ENCODE assay signal across 13 cellular contexts in the genomic region with DNA sequence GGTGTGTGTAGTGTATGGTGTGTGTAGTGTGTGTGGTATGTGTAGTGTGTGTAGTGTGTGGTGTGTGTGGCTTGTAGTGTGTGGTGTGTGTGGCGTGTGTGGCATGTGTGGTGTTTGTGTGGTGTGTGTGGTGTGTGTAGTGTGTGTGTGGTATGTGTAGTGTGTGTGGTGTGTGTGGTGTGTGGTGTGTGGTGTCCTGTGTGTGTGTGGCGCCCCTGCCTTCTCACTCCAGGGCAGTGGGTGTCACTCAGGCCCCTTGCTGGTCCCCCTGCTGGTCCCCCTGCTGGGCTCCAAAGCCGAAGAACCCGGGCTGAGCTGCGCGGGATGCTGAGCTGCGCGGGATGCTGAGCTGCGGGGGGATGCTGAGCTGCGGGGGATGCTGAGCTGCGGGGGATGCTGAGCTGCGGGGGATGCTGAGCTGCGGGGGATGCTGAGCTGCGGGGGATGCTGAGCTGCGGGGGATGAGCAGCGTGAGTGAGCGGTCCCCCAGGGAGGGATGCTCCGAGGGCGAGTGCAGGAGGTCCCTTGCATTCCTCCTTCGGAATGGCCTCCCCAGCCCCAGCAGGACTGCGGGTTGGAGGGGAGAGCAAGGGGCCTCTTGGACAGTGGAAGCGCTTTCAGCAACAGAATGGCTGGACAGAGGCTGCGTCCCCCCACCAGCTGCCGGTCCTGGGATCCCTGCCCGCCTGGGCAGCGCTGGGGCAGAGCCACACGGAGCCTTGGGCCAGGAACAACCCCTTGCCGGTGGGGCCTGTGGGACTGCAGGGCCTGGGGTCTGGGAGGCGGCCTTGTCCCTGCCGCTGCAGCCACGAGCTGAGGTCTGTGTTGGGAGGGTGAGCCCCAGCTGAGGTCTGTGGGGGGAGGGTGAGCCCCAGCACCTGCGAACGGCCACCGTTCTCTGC. TPM values are rescaled to one million over a fixed set of nuclear protein-coding genes. Genes with fewer than 3 reads are reported as not detected.
DNase-seq lines count a peak whose midpoint lies in the region; ATAC-seq and TF ChIP-seq lines count a peak whose summit lies in the region.
"Had no signal": no experiment of that assay in that cellular context is flagged by ENCODE, and none has a peak within 500 bp of the region (broad histone marks: within the 10 kb centered on the region; RNA-seq: fewer than 3 reads in every experiment).

No MANE protein-coding gene starts in this region.

- H3K36me3 ChIP-seq in IMR-90 (ENCODE audit: control insufficient read depth, insufficient read depth, low read length): no peaks in the 10 kb centered on the region
- H3K36me3 ChIP-seq in gastroesophageal sphincter: no peaks in the 10 kb centered on the region
- no peaks in the 10 kb centered on the region for H3K36me3 ChIP-seq in hepatocyte (replicated peaks; ENCODE audit: insufficient read depth, low read depth)

- H3K4ac ChIP-seq in IMR-90 (ENCODE audit: low read depth, low read length): no peak overlapping the region

- H2AFZ ChIP-seq in IMR-90 (replicated peaks; ENCODE audit: low read length, poor library complexity) (peak overlapping the region; percentile 7), hepatocyte (no peak overlapping the region)

- H2AK9ac ChIP-seq in IMR-90 (replicated peaks; ENCODE audit: low read depth, low read length, poor library complexity): no peak overlapping the region

- H2AK5ac ChIP-seq in IMR-90 (ENCODE audit: low read depth, low read length): no peak overlapping the region

- no peak overlapping the region for H4K5ac ChIP-seq in IMR-90 (ENCODE audit: low read depth, low read length)

- H3K27ac ChIP-seq in IMR-90 (ENCODE audit: insufficient read depth, low read length): no peak overlapping the region
- H3K27ac ChIP-seq in gastroesophageal sphincter: no peak overlapping the region
- H3K27ac ChIP-seq in hepatocyte: no peak overlapping the region
- H3K27ac ChIP-seq: 22Rv1 had no signal

- no peak overlapping the region for H2BK15ac ChIP-seq in IMR-90 (ENCODE audit: low read depth, low read length)

- H3K9me2 ChIP-seq in hepatocyte (replicated peaks; ENCODE audit: insufficient read depth): no peaks in the 10 kb centered on the region

- TF ChIP-seq CTCF in IMR-90 (conservative IDR thresholded peaks at IDR 0.05; ENCODE audit: low read depth, low read length) (no peak), gastroesophageal sphincter (IDR thresholded peaks at IDR 0.05) (no peak), hepatocyte (IDR thresholded peaks at IDR 0.05; ENCODE audit: poor library complexity) (no peak)

- no peak overlapping the region for H3K23ac ChIP-seq in IMR-90 (ENCODE audit: low read depth, low read length)

- no peak overlapping the region for H4K8ac ChIP-seq in IMR-90 (ENCODE audit: low read depth in 2 of 2, low read length in 2 of 2)

- H3K9me3 ChIP-seq in IMR-90 (ENCODE audit: control insufficient read depth, insufficient read depth, low read length): no peaks in the 10 kb centered on the region
- H3K9me3 ChIP-seq in gastroesophageal sphincter: no peaks in the 10 kb centered on the region
- H3K9me3 ChIP-seq in hepatocyte (ENCODE audit: low read depth): no peaks in the 10 kb centered on the region

- peak; percentile 55 for ATAC-seq in IMR-90 (ENCODE audit: low read depth)
- ATAC-seq in GM19035 (IDR thresholded peaks at IDR 0.05; ENCODE audit: unreplicated experiment): no peak
- no peak for ATAC-seq in gastroesophageal sphincter
- ATAC-seq: activated CD4-positive, CD25-positive, alpha-beta regulatory T cell treated with anti-CD3 and anti-CD28 coated beads, Interleukin-2, amount 50 U/mL, for 24 hours had no signal

- WGBS in IMR-90 (ENCODE audit: extremely low coverage in 2 of 2, insufficient read length in 1 of 2), 2 experiments: 22% methylated on average over 5 of the region's 34 CpGs; no CpG with 5 or more reads in 1 of the 2 experiments
- 43 to 80% methylated on average over 1 to 3 of the region's 34 CpGs for WGBS in gastroesophageal sphincter (ENCODE audit: low coverage in 1 of 2), 2 donors
- WGBS in hepatocyte (ENCODE audit: low lambda C conversion rate, missing lambda C conversion rate): 42% methylated on average over 11 of the region's 34 CpGs

- no peak overlapping the region for H2BK120ac ChIP-seq in IMR-90 (ENCODE audit: low read depth, low read length)

- dilution Hi-C loops in IMR-90 (cut with HindIII; ENCODE audit: low sequenced_read_pairs, unreplicated experiment): no loop called here

- peak overlapping the region; percentile 96 for H2BK5ac ChIP-seq in IMR-90 (ENCODE audit: low read depth, low read length, poor library complexity, severe bottlenecking)

- no TSS peak for BruUV-seq in IMR-90 (replicated peaks; lab: Mats Ljungman, UMichigan)

- CTCF ChIA-PET in IMR-90 (lab: Yijun Ruan, JAX): no interaction called here

- H3K79me1 ChIP-seq in IMR-90 (ENCODE audit: low read depth in 1 of 2, low read length in 2 of 2): no peaks in the 10 kb centered on the region

- in situ Hi-C loops in IMR-90 (cut with MboI; ENCODE audit: low sequenced_read_pairs): no loop called here

- TF ChIP-seq POLR2A in IMR-90 (IDR thresholded peaks at IDR 0.05; ENCODE audit: low read depth, low read length): no peak
- no peak for TF ChIP-seq POLR2A in gastroesophageal sphincter (IDR thresholded peaks at IDR 0.05)

- no peak for TF ChIP-seq RAD21 in IMR-90 (IDR thresholded peaks at IDR 0.05; ENCODE audit: low read length)

- intact Hi-C loops in IMR-90 (cut with micrococcal nuclease): no loop called here

- H3K14ac ChIP-seq in IMR-90 (replicated peaks; ENCODE audit: low read depth, low read length): no peak overlapping the region

- no peak overlapping the region for H3K18ac ChIP-seq in IMR-90 (ENCODE audit: low read depth, low read length)

- peaks cover 47% of the 10 kb centered on the region for H3K27me3 ChIP-seq in IMR-90 (ENCODE audit: control insufficient read depth, insufficient read depth, low read length)
- peaks cover 97% of the 10 kb centered on the region for H3K27me3 ChIP-seq in gastroesophageal sphincter
- no peaks in the 10 kb centered on the region for H3K27me3 ChIP-seq in hepatocyte

- H3K4me3 ChIP-seq in IMR-90 (ENCODE audit: insufficient read depth, low read depth, low read length) (no peak overlapping the region), gastroesophageal sphincter (no peak overlapping the region), hepatocyte (no peak overlapping the region)

- no peaks in the 10 kb centered on the region; the same call in 1 of the 2 replicates for H3K4me1 ChIP-seq in IMR-90 (ENCODE audit: control insufficient read depth, insufficient read depth, low read length)
- H3K4me1 ChIP-seq in gastroesophageal sphincter: peaks cover 0 to 19% (median 0%) of the 10 kb centered on the region in 3 donors
- peaks cover 5% of the 10 kb centered on the region for H3K4me1 ChIP-seq in hepatocyte (ENCODE audit: insufficient read depth)

- H3K9me1 ChIP-seq in IMR-90 (ENCODE audit: insufficient read depth, low read length): peaks cover 19% of the 10 kb centered on the region

- H4K91ac ChIP-seq in IMR-90 (ENCODE audit: insufficient read depth, low read depth, low read length): no peak overlapping the region

- H3K9ac ChIP-seq in IMR-90 (ENCODE audit: low read depth, low read length): no peak overlapping the region

- H3K4me2 ChIP-seq in IMR-90 (ENCODE audit: low read depth, low read length) (no peak overlapping the region), hepatocyte (no peak overlapping the region)

- DNase-seq in DMS 273 (lab: John Stamatoyannopoulos, UW; ENCODE audit: unreplicated experiment) (peak; percentile 46), DMS 273 treated with DMSO at 0.1 percent for 48 hours (lab: John Stamatoyannopoulos, UW) (no peak), IMR-90 (peak; percentile 16), amniotic epithelial cell (ENCODE audit: low read depth) (peak; percentile 32), myocyte (ENCODE audit: low read depth) (peak; percentile 70), hepatocyte (ENCODE audit: low spot score) (no peak)
- DNase-seq: cerebellar nuclear complex; stimulated activated CD4-positive, alpha-beta T cell treated with anti-CD3 and anti-CD28 coated beads, Interleukin-12 subunit alpha, Interleukin-12 subunit beta, amount 100 ng/mL, for 4 hours had no signal

- no peak overlapping the region for H2BK20ac ChIP-seq in IMR-90 (ENCODE audit: low read depth, low read length)

- no peak for TF ChIP-seq EP300 in gastroesophageal sphincter (IDR thresholded peaks at IDR 0.05)

- H3K79me2 ChIP-seq in hepatocyte: no peaks in the 10 kb centered on the region

- no peak overlapping the region for H3K56ac ChIP-seq in IMR-90 (ENCODE audit: extremely low read depth, insufficient read depth, low read length)

- H4K20me1 ChIP-seq in IMR-90 (ENCODE audit: insufficient read depth, low read length): peaks cover 5% of the 10 kb centered on the region
- H4K20me1 ChIP-seq in hepatocyte (ENCODE audit: insufficient read depth, poor library complexity, severe bottlenecking): no peaks in the 10 kb centered on the region

- POLR2A ChIA-PET in IMR-90 (lab: Charles Lee; ENCODE audit: unreplicated experiment): no interaction called here

RNA-seq across cellular contexts. Expression of a gene that starts 3.3 kb away (rescaled TPM):
- total RNA-seq in IMR-90 (2012; rRNA removed) (not detected in 2 replicates), myocyte (0.08 TPM in 1 of 2 replicates, not detected in the other), gastroesophageal sphincter (not detected), hepatocyte (not detected in 2 replicates)
- polyA plus RNA-seq in IMR-90 (2012; rRNA removed) (not detected in 2 replicates), hepatocyte (not detected in 2 replicates)
- polyA plus RNA-seq in IMR-90 (2012; cell fraction: cytosol; rRNA removed): not detected in 2 replicates
- polyA plus RNA-seq in IMR-90 (2012; cell fraction: nucleus; rRNA removed; ENCODE audit: low replicate concordance): not detected in 2 replicates
- not detected for polyA plus RNA-seq in myocyte (2012)
- total RNA-seq: mucosa of gallbladder had no signal

RNA-seq across cellular contexts. Expression of a gene that starts 7.5 kb away (rescaled TPM):
- total RNA-seq in IMR-90 (2012; rRNA removed) (not detected in 2 replicates), myocyte (0.16 TPM in 1 of 2 replicates, not detected in the other), gastroesophageal sphincter (under 1 TPM in 2 of 4 donors, not detected in 2; 0.19 to 0.54 TPM), hepatocyte (not detected in 2 replicates)
- polyA plus RNA-seq in IMR-90 (2012; rRNA removed) (not detected in 2 replicates), hepatocyte (0.44 and 0.84 TPM in 2 replicates)
- not detected in 2 replicates for polyA plus RNA-seq in IMR-90 (2012; cell fraction: cytosol; rRNA removed)
- not detected in 2 replicates for polyA plus RNA-seq in IMR-90 (2012; cell fraction: nucleus; rRNA removed; ENCODE audit: low replicate concordance)
- not detected for polyA plus RNA-seq in myocyte (2012)

RNA-seq across cellular contexts. Expression of a gene that starts 57.2 kb away (rescaled TPM):
- total RNA-seq in IMR-90 (2012; rRNA removed): not detected in 2 replicates
- not detected in 2 replicates for polyA plus RNA-seq in IMR-90 (2012; rRNA removed)
- not detected in 2 replicates for polyA plus RNA-seq in IMR-90 (2012; cell fraction: cytosol; rRNA removed)
- 0.07 TPM in 2 replicates for polyA plus RNA-seq in IMR-90 (2012; cell fraction: nucleus; rRNA removed; ENCODE audit: low replicate concordance)
- total RNA-seq in myocyte: 3.2 and 30.5 TPM in 2 replicates
- 0.68 TPM for polyA plus RNA-seq in myocyte (2012)
- 1 to 10 TPM in 1 of 4 donors, under 1 TPM in 1, not detected in 2; 0.47 to 2.0 TPM for total RNA-seq in gastroesophageal sphincter
- total RNA-seq in hepatocyte: 6.8 and 9.3 TPM in 2 replicates
- 8.7 and 10.2 TPM in 2 replicates for polyA plus RNA-seq in hepatocyte

Comparison
In these comparisons a context has a peak if more than half of its experiments do, and no peak if none do; other contexts are left out.
1. DNase-seq: peak in DMS 273 (single experiment), IMR-90 (single experiment), amniotic epithelial cell (single experiment) and myocyte (single experiment); none in DMS 273 treated with DMSO at 0.1 percent for 48 hours (single experiment) and hepatocyte (single experiment).